ENCODE assay signal across 8 cellular contexts in the genomic region with DNA sequence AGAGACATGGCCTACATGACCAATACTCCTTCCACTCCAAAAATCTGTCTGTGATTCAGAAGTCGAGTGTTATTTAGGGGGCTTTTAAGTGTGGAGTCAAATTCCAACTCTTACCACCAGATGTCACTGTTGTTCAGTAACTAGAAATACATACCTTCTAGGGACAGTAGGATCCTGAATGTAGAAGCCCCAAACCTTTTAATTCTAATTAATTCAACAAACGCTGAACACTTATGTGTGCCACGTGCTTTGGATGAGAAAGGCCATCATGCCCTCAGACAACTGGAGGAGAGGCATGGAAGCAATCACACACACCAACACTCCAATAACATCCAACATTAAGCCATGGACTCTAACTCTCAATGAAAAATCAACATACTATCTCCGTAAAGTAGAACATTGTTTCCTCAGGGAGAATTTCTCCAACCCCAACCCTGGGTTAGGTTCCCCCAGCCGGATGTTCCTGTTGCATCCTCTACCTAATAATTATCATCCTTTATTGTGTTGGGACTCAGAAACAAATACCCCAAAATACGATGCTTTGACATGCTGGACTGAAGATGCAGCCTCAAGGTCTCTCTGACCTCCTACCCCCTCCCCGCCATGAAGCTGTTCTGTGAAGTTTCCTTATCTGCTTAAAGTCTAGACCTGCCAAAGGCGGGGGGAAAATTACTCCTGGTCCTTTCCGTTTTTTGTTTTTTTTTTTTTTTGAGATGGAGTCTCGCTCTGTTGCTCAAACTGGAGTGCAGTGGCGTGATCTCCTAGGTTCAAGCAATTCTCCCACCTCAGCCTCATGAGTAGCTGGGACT. TPM values are rescaled to one million over a fixed set of nuclear protein-coding genes. Genes with fewer than 3 reads are reported as not detected.
DNase-seq lines count a peak whose midpoint lies in the region; ATAC-seq and TF ChIP-seq lines count a peak whose summit lies in the region.

No MANE protein-coding gene starts in this region.

- no peaks in the 10 kb centered on the region for H3K4me1 Mint-ChIP-seq in activated CD8-positive, alpha-beta T cell treated with anti-CD3 and anti-CD28 coated beads for 36 hours (ENCODE audit: low read depth)

- peak; percentile 73 to 77 for ATAC-seq in activated naive CD4-positive, alpha-beta T cell treated with anti-CD3 and anti-CD28 coated beads, Interleukin-2, amount 50 U/mL, for 72 hours
- peak; percentile 72 for ATAC-seq in HG02642 (IDR thresholded peaks at IDR 0.05; ENCODE audit: poor library complexity, unreplicated experiment)
- ATAC-seq in activated CD8-positive, alpha-beta T cell treated with anti-CD3 and anti-CD28 coated beads for 36 hours, result peak; percentile 97

- CTCF ChIA-PET in activated CD8-positive, alpha-beta T cell treated with anti-CD3 and anti-CD28 coated beads for 36 hours (lab: Charles Lee), result interaction anchor here (0.6 to 2.8 kb wide), 7 partner anchors 11 to 100 kb away, joined by 3 to 16 read pairs (median 3); no protein-coding TSS in a partner anchor

- no peaks in the 10 kb centered on the region for H3K27me3 ChIP-seq in cardiac muscle cell

- POLR2A ChIA-PET in activated CD8-positive, alpha-beta T cell treated with anti-CD3 and anti-CD28 coated beads for 36 hours (lab: Charles Lee), result no interaction called here

- H3K9me3 ChIP-seq in cardiac muscle cell (ENCODE audit: low read depth), result no peaks in the 10 kb centered on the region

- H3K4me3 Mint-ChIP-seq in activated CD8-positive, alpha-beta T cell treated with anti-CD3 and anti-CD28 coated beads for 36 hours, result no peak overlapping the region

- H3K36me3 ChIP-seq in cardiac muscle cell, result peaks cover 32% of the 10 kb centered on the region

- peak overlapping the region; percentile 51 for H3K27ac ChIP-seq in cardiac muscle cell

- H3K27ac Mint-ChIP-seq in activated naive CD4-positive, alpha-beta T cell treated with anti-CD3 and anti-CD28 coated beads, Interleukin-2, amount 50 U/mL, for 72 hours, result no peak overlapping the region
- H3K27ac Mint-ChIP-seq in activated CD8-positive, alpha-beta T cell treated with anti-CD3 and anti-CD28 coated beads for 36 hours, result no peak overlapping the region

- no peak overlapping the region for H3K4me3 ChIP-seq in cardiac muscle cell

- no peaks in the 10 kb centered on the region for H3K4me1 ChIP-seq in cardiac muscle cell (ENCODE audit: low read depth)

- peak in 1 of 2 donors; percentile 55 for DNase-seq in activated naive CD4-positive, alpha-beta T cell treated with anti-CD3 and anti-CD28 coated beads, Interleukin-2, amount 50 U/mL, for 72 hours (ENCODE audit: low spot score in 2 of 2)
- DNase-seq in activated naive CD4-positive, alpha-beta T cell treated with anti-CD3 and anti-CD28 coated beads, Interleukin-2, amount 50 U/mL, for 16 hours, result no peak
- DNase-seq in NCI-H2171 treated with DMSO at 0.1 percent for 48 hours (lab: John Stamatoyannopoulos, UW) (peak; percentile 33), cardiac muscle cell (ENCODE audit: low read depth in 1 of 2, low spot score in 1 of 2) (peak; percentile 79 to 86), putamen (ENCODE audit: low spot score) (peak; percentile 58)
- DNase-seq in activated CD8-positive, alpha-beta T cell treated with anti-CD3 and anti-CD28 coated beads for 36 hours, result peak; percentile 32
- DNase-seq in NK-92 treated with Interleukin-12 subunit alpha and Interleukin-12 subunit beta, amount 100 ng/mL, for 24 hours (lab: John Stamatoyannopoulos, UW), result no peak

- intact Hi-C loops in activated CD8-positive, alpha-beta T cell treated with anti-CD3 and anti-CD28 coated beads for 36 hours (cut with micrococcal nuclease), result loop anchor here (5.0 kb wide), 1 partner anchor 101 kb away; no protein-coding TSS in a partner anchor

- no peaks in the 10 kb centered on the region for H3K9me3 Mint-ChIP-seq in activated naive CD4-positive, alpha-beta T cell treated with anti-CD3 and anti-CD28 coated beads, Interleukin-2, amount 50 U/mL, for 72 hours
- no peaks in the 10 kb centered on the region for H3K9me3 Mint-ChIP-seq in activated CD8-positive, alpha-beta T cell treated with anti-CD3 and anti-CD28 coated beads for 36 hours

- H3K27me3 Mint-ChIP-seq in activated CD8-positive, alpha-beta T cell treated with anti-CD3 and anti-CD28 coated beads for 36 hours, result no peaks in the 10 kb centered on the region

- no peaks in the 10 kb centered on the region for H3K36me3 Mint-ChIP-seq in activated naive CD4-positive, alpha-beta T cell treated with anti-CD3 and anti-CD28 coated beads, Interleukin-2, amount 50 U/mL, for 72 hours
- H3K36me3 Mint-ChIP-seq in activated CD8-positive, alpha-beta T cell treated with anti-CD3 and anti-CD28 coated beads for 36 hours (ENCODE audit: low read depth), result peaks cover 4% of the 10 kb centered on the region

- TF ChIP-seq CTCF in activated CD8-positive, alpha-beta T cell treated with anti-CD3 and anti-CD28 coated beads for 36 hours (IDR thresholded peaks at IDR 0.05), result peak; percentile 80
- TF ChIP-seq CTCF in cardiac muscle cell (IDR thresholded peaks at IDR 0.05; ENCODE audit: low read depth, low read length), result peak; percentile 70

RNA-seq across cellular contexts. Expression of gene CCDC13, which starts 8.0 kb away (rescaled TPM):
- under 1 TPM; 0.34 to 0.70 TPM for total RNA-seq in activated naive CD4-positive, alpha-beta T cell treated with anti-CD3 and anti-CD28 coated beads, Interleukin-2, amount 50 U/mL, for 72 hours
- total RNA-seq in activated CD8-positive, alpha-beta T cell treated with anti-CD3 and anti-CD28 coated beads for 36 hours, result under 1 TPM in 1 of 2 experiments, not detected in 1; 0.29 TPM
- 1.5 and 3.3 TPM in 2 replicates for total RNA-seq in cardiac muscle cell
- 2.8 and 3.1 TPM in 2 replicates for polyA plus RNA-seq in cardiac muscle cell

RNA-seq across cellular contexts. Expression of gene HIGD1A, which starts 23.2 kb away (rescaled TPM):
- total RNA-seq in activated naive CD4-positive, alpha-beta T cell treated with anti-CD3 and anti-CD28 coated beads, Interleukin-2, amount 50 U/mL, for 72 hours, result 10 to 100 TPM; 59.5 to 67.6 TPM
- 10 to 100 TPM; 58.4 to 60.5 TPM for total RNA-seq in activated CD8-positive, alpha-beta T cell treated with anti-CD3 and anti-CD28 coated beads for 36 hours
- total RNA-seq in cardiac muscle cell, result 121 and 167 TPM in 2 replicates
- polyA plus RNA-seq in cardiac muscle cell, result 352 and 445 TPM in 2 replicates

RNA-seq across cellular contexts. Expression of gene ACKR2, which starts 28.1 kb away (rescaled TPM):
- total RNA-seq in activated naive CD4-positive, alpha-beta T cell treated with anti-CD3 and anti-CD28 coated beads, Interleukin-2, amount 50 U/mL, for 72 hours, result 1 to 10 TPM; 1.0 to 1.5 TPM
- total RNA-seq in activated CD8-positive, alpha-beta T cell treated with anti-CD3 and anti-CD28 coated beads for 36 hours, result 1 to 10 TPM; 1.2 to 1.4 TPM
- 0.15 and 0.35 TPM in 2 replicates for total RNA-seq in cardiac muscle cell
- 2.8 and 3.6 TPM in 2 replicates for polyA plus RNA-seq in cardiac muscle cell

Comparison
In these comparisons a context has a peak if more than half of its experiments do, and no peak if none do; other contexts are left out.
1. DNase-seq: peak in NCI-H2171 treated with DMSO at 0.1 percent for 48 hours (single experiment), activated CD8-positive, alpha-beta T cell treated with anti-CD3 and anti-CD28 coated beads for 36 hours (single experiment), cardiac muscle cell (2 of 2) and putamen (single experiment); none in activated naive CD4-positive, alpha-beta T cell treated with anti-CD3 and anti-CD28 coated beads, Interleukin-2, amount 50 U/mL, for 16 hours (single experiment) and NK-92 treated with Interleukin-12 subunit alpha and Interleukin-12 subunit beta, amount 100 ng/mL, for 24 hours (single experiment).
2. Peak in every context shown above with its lines, with median percentiles within 50 percentile points of each other: ATAC-seq.